18 cellular contexts compared by ENCODE assay signal in the genomic region with DNA sequence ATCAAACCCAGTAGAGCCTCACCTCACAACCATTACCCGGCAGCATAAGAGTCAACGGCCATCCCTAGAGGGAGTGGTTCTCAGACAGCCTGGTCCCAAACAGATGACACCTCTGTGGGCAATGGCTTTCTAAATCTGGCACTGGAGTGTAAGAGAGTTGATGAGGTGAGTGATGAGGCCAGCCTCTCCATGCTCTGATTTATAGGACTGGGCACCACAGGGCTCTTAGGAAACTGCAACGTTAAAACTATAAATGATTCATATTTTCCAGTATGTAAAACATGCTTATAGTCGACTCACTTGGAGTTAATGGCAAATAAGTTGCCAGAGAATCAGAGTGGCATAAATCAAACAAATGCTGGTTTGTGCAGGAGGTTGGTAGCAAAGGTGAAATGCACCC.
DNase-seq lines count a peak whose midpoint lies in the region; ATAC-seq and TF ChIP-seq lines count a peak whose summit lies in the region.
"Had no signal": no experiment of that assay in that cellular context is flagged by ENCODE, and none has a peak within 500 bp of the region (broad histone marks: within the 10 kb centered on the region; RNA-seq: fewer than 3 reads in every experiment).

No MANE protein-coding gene starts in this region.

- H3K27me3 Mint-ChIP-seq in HFFc6 (ENCODE audit: insufficient read depth), result no peaks in the 10 kb centered on the region
- H3K27me3 Mint-ChIP-seq in CD14-positive monocyte (ENCODE audit: low read depth in 3 of 3), result no peaks in the 10 kb centered on the region

- H3K4me3 Mint-ChIP-seq in HFFc6 (no peak overlapping the region), CD14-positive monocyte (no peak overlapping the region)
- H3K4me3 Mint-ChIP-seq: CD4-positive, alpha-beta memory T cell had no signal

- peak; percentile 58 for DNase-seq in AG10803 (ENCODE audit: low read depth)
- DNase-seq in HFFc6, result peak; percentile 38
- peak; percentile 8 for DNase-seq in amniotic epithelial cell (ENCODE audit: low read depth)
- no peak for DNase-seq in osteoblast (ENCODE audit: insufficient read length, low spot score, missing footprints)
- DNase-seq in CD14-positive monocyte (ENCODE audit: low spot score), result no peak
- no peak for DNase-seq in NCI-H1417 treated with DMSO at 0.1 percent for 48 hours (lab: John Stamatoyannopoulos, UW)
- DNase-seq: CD4-positive, alpha-beta memory T cell; DND-41; KG1; NCI-H1105; NCI-H2029 treated with DMSO at 0.1 percent for 48 hours; NCI-H2171; NCI-H524 treated with DMSO at 0.1 percent for 48 hours had no signal

- H3K27ac Mint-ChIP-seq in HFFc6 (peak overlapping the region; percentile 58), CD14-positive monocyte (no peak overlapping the region)
- H3K27ac Mint-ChIP-seq: CD4-positive, alpha-beta memory T cell had no signal

- H3K4me1 ChIP-seq in osteoblast (ENCODE audit: insufficient read depth, low read length), result peaks cover 19% of the 10 kb centered on the region

- TF ChIP-seq CTCF in AG10803 (conservative IDR thresholded peaks at IDR 0.05; ENCODE audit: low read length) (no peak), HFFc6 (IDR thresholded peaks at IDR 0.05) (no peak), osteoblast (IDR thresholded peaks at IDR 0.05; ENCODE audit: extremely low read depth, low read depth, low read length) (no peak), CD14-positive monocyte (IDR thresholded peaks at IDR 0.05) (no peak)

- no peak overlapping the region for H2AFZ ChIP-seq in osteoblast (ENCODE audit: low read length)

- ATAC-seq in HG02938 (IDR thresholded peaks at IDR 0.05; ENCODE audit: unreplicated experiment) (no peak), HG03095 (IDR thresholded peaks at IDR 0.05; ENCODE audit: unreplicated experiment) (no peak)
- ATAC-seq: Right ventricle myocardium inferior had no signal

- no peaks in the 10 kb centered on the region for H4K20me1 ChIP-seq in osteoblast (ENCODE audit: insufficient read depth, low read length)
- H4K20me1 ChIP-seq: BLaER1 had no signal

- H3K36me3 ChIP-seq in osteoblast (ENCODE audit: insufficient read depth, low read length), result peaks cover 5% of the 10 kb centered on the region
- H3K36me3 ChIP-seq: BLaER1, SJSA1 had no signal

- H3K9me3 ChIP-seq in osteoblast (ENCODE audit: low read depth, low read length), result no peaks in the 10 kb centered on the region
- H3K9me3 ChIP-seq: BLaER1, SJSA1 had no signal

- peaks cover 25% of the 10 kb centered on the region for H3K36me3 Mint-ChIP-seq in HFFc6 (ENCODE audit: low read depth)
- peaks cover 6 to 13% of the 10 kb centered on the region in 2 donors for H3K36me3 Mint-ChIP-seq in CD14-positive monocyte
- H3K36me3 Mint-ChIP-seq: CD4-positive, alpha-beta memory T cell had no signal

- H3K4me1 Mint-ChIP-seq in HFFc6 (ENCODE audit: low read depth) (peaks cover 70% of the 10 kb centered on the region), CD14-positive monocyte (peaks cover 39% of the 10 kb centered on the region)
- H3K4me1 Mint-ChIP-seq: CD4-positive, alpha-beta memory T cell had no signal

- H3K4me2 ChIP-seq in osteoblast (ENCODE audit: insufficient read depth, low read length), result no peak overlapping the region
- H3K4me2 ChIP-seq: BLaER1 had no signal

- intact Hi-C loops in CD14-positive monocyte (cut with micrococcal nuclease), result loop anchor here in 1 of 2 donors (5.0 kb wide), 1 partner anchor 33 kb away; no protein-coding TSS in a partner anchor

- peak overlapping the region; percentile 37 for H3K27ac ChIP-seq in osteoblast (ENCODE audit: low read depth, low read length)
- H3K27ac ChIP-seq: BLaER1, SJSA1 had no signal

- H3K9me3 Mint-ChIP-seq in HFFc6 (no peaks in the 10 kb centered on the region), CD14-positive monocyte (peaks cover 0 to 1% (median 0%) of the 10 kb centered on the region in 7 donors)
- H3K9me3 Mint-ChIP-seq: CD4-positive, alpha-beta memory T cell had no signal

- no peaks in the 10 kb centered on the region for H3K79me2 ChIP-seq in osteoblast (ENCODE audit: insufficient read depth, low read length)

- H3K27me3 ChIP-seq in osteoblast (ENCODE audit: insufficient read depth, low read length), result no peaks in the 10 kb centered on the region
- H3K27me3 ChIP-seq: BLaER1, SJSA1 had no signal

- H3K4me3 ChIP-seq in AG10803 (ENCODE audit: low read length) (no peak overlapping the region), osteoblast (ENCODE audit: insufficient read depth, low read length) (no peak overlapping the region)
- H3K4me3 ChIP-seq: BLaER1, SJSA1 had no signal

Comparison
In these comparisons a context has a peak if more than half of its experiments do, and no peak if none do; other contexts are left out.
1. DNase-seq: peak in AG10803 (single experiment), HFFc6 (single experiment) and amniotic epithelial cell (single experiment); none in osteoblast (single experiment), CD14-positive monocyte (single experiment) and NCI-H1417 treated with DMSO at 0.1 percent for 48 hours (single experiment).